19 cellular contexts compared by ENCODE assay signal in genomic region chr7:82053453-82054032, GRCh38.
"Had no signal": no experiment of that assay in that cellular context is flagged by ENCODE, and none has a peak within 500 bp of the region (broad histone marks: within the 10 kb centered on the region; RNA-seq: fewer than 3 reads in every experiment).

No MANE protein-coding gene starts in this region.

- FAIRE-seq: keratinocyte had no signal

- H3K36me3 ChIP-seq: colonic mucosa, esophagus squamous epithelium, lower lobe of right lung, stomach, thoracic aorta, transverse colon had no signal

- DNase-seq: colonic mucosa; dermis blood vessel endothelial cell; esophagus squamous epithelium; foreskin fibroblast; glutamatergic neuron; left cardiac atrium; left ventricle myocardium inferior; lower lobe of right lung; naive thymus-derived CD8-positive, alpha-beta T cell; posterior cingulate gyrus; stimulated activated CD4-positive, alpha-beta T cell treated with anti-CD3 and anti-CD28 coated beads, Interleukin-12 subunit alpha, Interleukin-12 subunit beta, amount 100 ng/mL, for 4 hours; stimulated activated naive CD4-positive, alpha-beta T cell; stomach; substantia nigra; transverse colon had no signal

- H3K27ac ChIP-seq: colonic mucosa, esophagus squamous epithelium, gastroesophageal sphincter, left ventricle myocardium inferior, lower lobe of right lung, stomach, thoracic aorta, transverse colon had no signal

- ATAC-seq: gastroesophageal sphincter; left cardiac atrium; lower lobe of right lung; naive thymus-derived CD8-positive, alpha-beta T cell; sciatic nerve had no signal

- H3K4me3 ChIP-seq: colonic mucosa, esophagus squamous epithelium, gastroesophageal sphincter, left ventricle myocardium inferior, lower lobe of right lung, stomach, thoracic aorta, transverse colon had no signal

- H3K9me3 ChIP-seq: colonic mucosa, esophagus squamous epithelium, gastroesophageal sphincter, left ventricle myocardium inferior, lower lobe of right lung, stomach, thoracic aorta, transverse colon had no signal

- H3K4me1 ChIP-seq: colonic mucosa, lower lobe of right lung had no signal
